In the genomic region with DNA sequence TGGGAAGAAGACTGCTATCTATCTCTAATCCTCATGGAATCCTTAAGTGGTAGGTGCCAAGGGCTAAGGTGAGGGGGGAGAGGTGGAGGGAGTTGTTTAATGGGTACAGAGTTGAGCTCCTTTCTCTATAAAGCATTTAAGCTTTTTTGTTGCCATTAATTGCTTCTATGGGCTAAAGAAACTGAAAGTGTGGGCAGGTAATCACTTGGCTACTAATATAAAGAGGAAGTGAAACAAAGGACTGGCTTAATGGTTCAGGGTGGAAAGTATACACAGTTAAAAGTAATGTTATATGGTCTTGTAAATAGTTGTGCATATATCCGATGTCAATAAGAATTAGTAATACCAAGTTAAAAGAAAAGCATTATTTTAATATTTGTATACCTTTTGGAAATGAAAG, we compare ENCODE assay signal across 11 cellular contexts.
DNase-seq lines count a peak whose midpoint lies in the region; ATAC-seq and TF ChIP-seq lines count a peak whose summit lies in the region.
"Had no signal": no experiment of that assay in that cellular context is flagged by ENCODE, and none has a peak within 500 bp of the region (broad histone marks: within the 10 kb centered on the region; RNA-seq: fewer than 3 reads in every experiment).

No MANE protein-coding gene starts in this region.

- intact Hi-C loops in OCI-LY7 (cut with micrococcal nuclease; ENCODE audit: unreplicated experiment) = no loop called here

- H3K9me2 ChIP-seq in OCI-LY7 (ENCODE audit: insufficient read depth, low read length) = no peaks in the 10 kb centered on the region

- H3K79me2 ChIP-seq in OCI-LY7 (ENCODE audit: insufficient read depth, low read depth, low read length) = peaks cover 11% of the 10 kb centered on the region; the same call in 1 of the 2 replicates

- peak overlapping the region in 1 of 2 donors; percentile 26 for H3K27ac Mint-ChIP-seq in effector memory CD8-positive, alpha-beta T cell
- no peak overlapping the region for H3K27ac Mint-ChIP-seq in HFFc6

- no peak overlapping the region for H3K4me3 Mint-ChIP-seq in effector memory CD8-positive, alpha-beta T cell
- H3K4me3 Mint-ChIP-seq in HFFc6 = no peak overlapping the region
- H3K4me3 Mint-ChIP-seq: central memory CD8-positive, alpha-beta T cell had no signal

- peak; percentile 76 for DNase-seq in OCI-LY7 (ENCODE audit: low spot score)
- DNase-seq in effector memory CD8-positive, alpha-beta T cell = no peak
- DNase-seq in T1000 (lab: John Stamatoyannopoulos, UW) = no peak
- no peak for DNase-seq in HFFc6
- DNase-seq in amygdala (lab: John Stamatoyannopoulos, UW) = no peak
- DNase-seq: foreskin melanocyte had no signal

- no peaks in the 10 kb centered on the region for H3K9me3 ChIP-seq in OCI-LY7 (ENCODE audit: low read length)
- H3K9me3 ChIP-seq: thoracic aorta had no signal

- peaks cover 74% of the 10 kb centered on the region for H3K4me1 ChIP-seq in OCI-LY7 (ENCODE audit: insufficient read depth, low read length, poor library complexity, severe bottlenecking)

- H3K27ac ChIP-seq in OCI-LY7 (ENCODE audit: low read depth, low read length, poor library complexity, severe bottlenecking) = peak overlapping the region; percentile 89
- H3K27ac ChIP-seq: thoracic aorta had no signal

- H3K36me3 ChIP-seq in OCI-LY7 (ENCODE audit: insufficient read depth, low read length) = peaks cover 72% of the 10 kb centered on the region
- H3K36me3 ChIP-seq: thoracic aorta had no signal

- H3K9me3 Mint-ChIP-seq in effector memory CD8-positive, alpha-beta T cell = no peaks in the 10 kb centered on the region
- H3K9me3 Mint-ChIP-seq in HFFc6 = no peaks in the 10 kb centered on the region
- H3K9me3 Mint-ChIP-seq: central memory CD8-positive, alpha-beta T cell had no signal

- H3K27me3 Mint-ChIP-seq in effector memory CD8-positive, alpha-beta T cell = no peaks in the 10 kb centered on the region
- no peaks in the 10 kb centered on the region for H3K27me3 Mint-ChIP-seq in HFFc6 (ENCODE audit: insufficient read depth)
- H3K27me3 Mint-ChIP-seq: central memory CD8-positive, alpha-beta T cell had no signal

- peak; percentile 97 for ATAC-seq in GM18508 (IDR thresholded peaks at IDR 0.05; ENCODE audit: insufficient read depth, unreplicated experiment)
- peak; percentile 97 for ATAC-seq in GM21423 (IDR thresholded peaks at IDR 0.05; ENCODE audit: unreplicated experiment)
- ATAC-seq in HG03103 (IDR thresholded peaks at IDR 0.05; ENCODE audit: low read depth, unreplicated experiment) = peak; percentile 96
- ATAC-seq in effector memory CD8-positive, alpha-beta T cell (replicated peaks) = no peak

- peak overlapping the region; percentile 83 for H3K4me2 ChIP-seq in OCI-LY7 (ENCODE audit: low read length)

- BruUV-seq in OCI-LY7 (replicated peaks; lab: Mats Ljungman, UMichigan) = no TSS peak

- POLR2A ChIA-PET in OCI-LY7 (lab: Charles Lee) = interaction anchor here (0.6 to 1.3 kb wide), 5 partner anchors 12 to 44 kb away, joined by 3 read pairs; no protein-coding TSS in a partner anchor

- peaks cover 3% of the 10 kb centered on the region for H3K36me3 Mint-ChIP-seq in effector memory CD8-positive, alpha-beta T cell (ENCODE audit: insufficient read depth)
- H3K36me3 Mint-ChIP-seq in HFFc6 (ENCODE audit: low read depth) = no peaks in the 10 kb centered on the region

- TF ChIP-seq CTCF in OCI-LY7 (conservative IDR thresholded peaks at IDR 0.05; ENCODE audit: low read length) = no peak
- TF ChIP-seq CTCF in HFFc6 (IDR thresholded peaks at IDR 0.05) = no peak

- peak overlapping the region; percentile 30 for H3K4me3 ChIP-seq in OCI-LY7 (ENCODE audit: low read depth, low read length, poor library complexity, severe bottlenecking)
- H3K4me3 ChIP-seq: thoracic aorta had no signal

- H4K20me1 ChIP-seq in OCI-LY7 (ENCODE audit: insufficient read depth, low read length) = no peaks in the 10 kb centered on the region

- CTCF ChIA-PET in OCI-LY7 (lab: Charles Lee; ENCODE audit: unreplicated experiment) = no interaction called here

- H3K4me1 Mint-ChIP-seq in effector memory CD8-positive, alpha-beta T cell (ENCODE audit: low read depth in 2 of 2) = no peaks in the 10 kb centered on the region
- no peaks in the 10 kb centered on the region for H3K4me1 Mint-ChIP-seq in HFFc6 (ENCODE audit: low read depth)
- H3K4me1 Mint-ChIP-seq: central memory CD8-positive, alpha-beta T cell had no signal

- no peak overlapping the region for H2AFZ ChIP-seq in OCI-LY7 (ENCODE audit: low read length)
